In genomic region chr19:2255982-2256685, GRCh38 we compare ENCODE assay signal across 12 cellular contexts. TPM values are rescaled to one million over a fixed set of nuclear protein-coding genes. Genes with fewer than 3 reads are reported as not detected.
DNase-seq lines count a peak whose midpoint lies in the region; ATAC-seq and TF ChIP-seq lines count a peak whose summit lies in the region.
"Had no signal": no experiment of that assay in that cellular context is flagged by ENCODE, and none has a peak within 500 bp of the region (broad histone marks: within the 10 kb centered on the region; RNA-seq: fewer than 3 reads in every experiment).

Gene JSRP1 (minus strand): TSS chr19:2256417. CDS start chr19:2255314, 1,103 bp downstream.

- H3K27ac ChIP-seq in BLaER1: peak within 1 kb of the TSS; percentile 80
- H3K27ac ChIP-seq: breast epithelium had no signal

- intact Hi-C loops in left colon (cut with DNase I, micrococcal nuclease): no loop called here

- H4K20me1 ChIP-seq in BLaER1: peaks cover 31% of the 10 kb centered on the region

- peak within 1 kb of the TSS; percentile 86 for H3K4me2 ChIP-seq in BLaER1

- DNase-seq in GM12864 (ENCODE audit: low read depth): no peak
- DNase-seq in RPMI8226: peak; percentile 85
- DNase-seq in left colon: no peak
- no peak for DNase-seq in HPDE6-E6E7 (ENCODE audit: extremely low spot score)
- DNase-seq in HEK293T (ENCODE audit: extremely low spot score): no peak
- DNase-seq: activated CD8-positive, alpha-beta memory T cell treated with anti-CD3 and anti-CD28 coated beads, Interleukin-2, amount 10 ng/mL, durations not matched to agents 7 days and 5 days; COR-L47; NCI-H2171 had no signal

- H3K4me3 ChIP-seq in BLaER1 (no peak within 1 kb of the TSS), GM12864 (ENCODE audit: low read depth, low read length) (peak within 1 kb of the TSS; percentile 46)
- H3K4me3 ChIP-seq: breast epithelium had no signal

- peaks cover 4% of the 10 kb centered on the region; the same call in 1 of the 2 replicates for H3K36me3 ChIP-seq in BLaER1
- H3K36me3 ChIP-seq: breast epithelium had no signal

- POLR2A ChIA-PET in HEK293T (lab: Yijun Ruan, JAX): no interaction called here

- peak; percentile 52 for ATAC-seq in left colon
- ATAC-seq in HG02763 (IDR thresholded peaks at IDR 0.05; ENCODE audit: unreplicated experiment): no peak
- no peak for ATAC-seq in HG02973 (IDR thresholded peaks at IDR 0.05; ENCODE audit: unreplicated experiment)
- ATAC-seq: activated CD8-positive, alpha-beta memory T cell treated with anti-CD3 and anti-CD28 coated beads, Interleukin-2, amount 10 ng/mL, durations not matched to agents 7 days and 5 days had no signal

- no peak for TF ChIP-seq CTCF in GM12864 (IDR thresholded peaks at IDR 0.05; ENCODE audit: low read depth, low read length, missing control alignments)

- no peaks in the 10 kb centered on the region for H3K9me3 ChIP-seq in BLaER1
- H3K9me3 ChIP-seq: breast epithelium had no signal

- H3K4me1 ChIP-seq in BLaER1: peaks cover 99% of the 10 kb centered on the region

- H3K27me3 ChIP-seq in BLaER1: peaks cover 41% of the 10 kb centered on the region

- CTCF ChIA-PET in HEK293T (lab: Yijun Ruan, JAX): no interaction called here

- peak within 1 kb of the TSS; percentile 45 for H3K9ac ChIP-seq in BLaER1

TF ChIP-seq in HEK293T, 16 proteins besides CTCF, POLR2A, EP300 and RAD21:
- no peak for TF ChIP-seq HDGF (IDR thresholded peaks at IDR 0.05; ENCODE audit: borderline replicate concordance)
- TF ChIP-seq BHLHE40 (IDR thresholded peaks at IDR 0.05; ENCODE audit: borderline replicate concordance): no peak
- TF ChIP-seq ARNT (IDR thresholded peaks at IDR 0.05): no peak
- TF ChIP-seq FOXA1 (IDR thresholded peaks at IDR 0.05): no peak
- TF ChIP-seq FOXM1 (IDR thresholded peaks at IDR 0.05; ENCODE audit: borderline replicate concordance): no peak
- no peak for TF ChIP-seq SUZ12 (IDR thresholded peaks at IDR 0.05)
- no peak for TF ChIP-seq CTBP1 (IDR thresholded peaks at IDR 0.05; ENCODE audit: borderline replicate concordance)
- no peak for TF ChIP-seq ZNF384 (IDR thresholded peaks at IDR 0.05)
- TF ChIP-seq SP1 (IDR thresholded peaks at IDR 0.05): no peak
- no peak for TF ChIP-seq LEF1 (IDR thresholded peaks at IDR 0.05; ENCODE audit: borderline replicate concordance)
- TF ChIP-seq L3MBTL2 (conservative IDR thresholded peaks at IDR 0.05): no peak
- TF ChIP-seq NFRKB (IDR thresholded peaks at IDR 0.05): no peak
- TF ChIP-seq ELF4 (IDR thresholded peaks at IDR 0.05): no peak
- TF ChIP-seq TARDBP (IDR thresholded peaks at IDR 0.05): no peak

RNA-seq across cellular contexts. Expression of gene JSRP1, which starts in this region (rescaled TPM):
- total RNA-seq in left colon: 1 to 10 TPM in 1 of 2 donors, under 1 TPM in 1; 0.55 to 2.6 TPM
